Comparison of ENCODE assay signal across 1 cellular context in the genomic region with DNA sequence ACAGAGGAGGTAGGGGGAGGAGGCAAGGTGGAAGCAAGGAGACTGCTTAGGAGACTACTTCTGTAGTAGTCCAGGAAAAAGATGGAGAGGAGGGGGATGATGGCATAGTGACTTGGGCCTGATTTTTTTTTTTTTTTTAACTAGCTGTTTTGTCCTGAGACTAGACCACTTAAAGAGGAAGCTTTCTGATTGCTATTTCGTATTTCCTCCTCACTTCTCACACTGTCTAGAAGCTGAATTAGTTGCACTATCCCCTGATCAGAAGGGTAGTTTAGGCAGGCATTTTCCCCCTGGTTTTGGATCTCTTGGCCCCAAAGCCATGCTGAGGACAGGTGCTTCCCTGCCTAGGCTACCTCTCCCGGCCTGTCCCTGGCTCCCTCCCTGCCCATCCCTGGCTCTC.
TF ChIP-seq lines count a peak whose summit lies in the region.

No MANE protein-coding gene starts in this region.

TF ChIP-seq in HepG2, 621 proteins besides CTCF, POLR2A, EP300 and RAD21 (continued from another document):
- TF ChIP-seq ATF4 (CRISPR knock-in tag; IDR thresholded peaks at IDR 0.05) = no peak
- no peak for TF ChIP-seq TSC22D2 (CRISPR knock-in tag; IDR thresholded peaks at IDR 0.05; ENCODE audit: borderline replicate concordance)
- no peak for TF ChIP-seq GTF2F1 (IDR thresholded peaks at IDR 0.05; ENCODE audit: low read length)
- TF ChIP-seq, protein P1, sequence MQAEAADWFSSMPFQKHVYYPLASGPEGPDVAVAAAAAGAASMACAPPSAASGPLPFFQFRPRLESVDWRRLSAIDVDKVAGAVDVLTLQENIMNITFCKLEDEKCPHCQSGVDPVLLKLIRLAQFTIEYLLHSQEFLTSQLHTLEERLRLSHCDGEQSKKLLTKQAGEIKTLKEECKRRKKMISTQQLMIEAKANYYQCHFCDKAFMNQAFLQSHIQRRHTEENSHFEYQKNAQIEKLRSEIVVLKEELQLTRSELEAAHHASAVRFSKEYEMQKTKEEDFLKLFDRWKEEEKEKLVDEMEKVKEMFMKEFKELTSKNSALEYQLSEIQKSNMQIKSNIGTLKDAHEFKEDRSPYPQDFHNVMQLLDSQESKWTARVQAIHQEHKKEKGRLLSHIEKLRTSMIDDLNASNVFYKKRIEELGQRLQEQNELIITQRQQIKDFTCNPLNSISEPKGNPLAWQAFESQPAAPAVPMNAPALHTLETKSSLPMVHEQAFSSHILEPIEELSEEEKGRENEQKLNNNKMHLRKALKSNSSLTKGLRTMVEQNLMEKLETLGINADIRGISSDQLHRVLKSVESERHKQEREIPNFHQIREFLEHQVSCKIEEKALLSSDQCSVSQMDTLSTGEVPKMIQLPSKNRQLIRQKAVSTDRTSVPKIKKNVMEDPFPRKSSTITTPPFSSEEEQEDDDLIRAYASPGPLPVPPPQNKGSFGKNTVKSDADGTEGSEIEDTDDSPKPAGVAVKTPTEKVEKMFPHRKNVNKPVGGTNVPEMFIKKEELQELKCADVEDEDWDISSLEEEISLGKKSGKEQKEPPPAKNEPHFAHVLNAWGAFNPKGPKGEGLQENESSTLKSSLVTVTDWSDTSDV (CRISPR knock-in tag; IDR thresholded peaks at IDR 0.05) = no peak
- no peak for TF ChIP-seq NCOA2 (CRISPR knock-in tag; IDR thresholded peaks at IDR 0.05)
- no peak for TF ChIP-seq ZNF563 (CRISPR knock-in tag; IDR thresholded peaks at IDR 0.05)
- no peak for TF ChIP-seq ZNF496 (CRISPR knock-in tag; IDR thresholded peaks at IDR 0.05; ENCODE audit: insufficient replicate concordance)
- no peak for TF ChIP-seq ZNF503 (CRISPR knock-in tag; IDR thresholded peaks at IDR 0.05)
- no peak for TF ChIP-seq ZNF207 (IDR thresholded peaks at IDR 0.05; ENCODE audit: borderline replicate concordance)
- TF ChIP-seq NRL (CRISPR knock-in tag; IDR thresholded peaks at IDR 0.05; ENCODE audit: borderline replicate concordance) = no peak
- TF ChIP-seq ZBTB44 (CRISPR knock-in tag; IDR thresholded peaks at IDR 0.05) = no peak
- no peak for TF ChIP-seq KAT8 (CRISPR knock-in tag; IDR thresholded peaks at IDR 0.05)
- no peak for TF ChIP-seq PHF8 (CRISPR knock-in tag; IDR thresholded peaks at IDR 0.05)
